In the genomic region with DNA sequence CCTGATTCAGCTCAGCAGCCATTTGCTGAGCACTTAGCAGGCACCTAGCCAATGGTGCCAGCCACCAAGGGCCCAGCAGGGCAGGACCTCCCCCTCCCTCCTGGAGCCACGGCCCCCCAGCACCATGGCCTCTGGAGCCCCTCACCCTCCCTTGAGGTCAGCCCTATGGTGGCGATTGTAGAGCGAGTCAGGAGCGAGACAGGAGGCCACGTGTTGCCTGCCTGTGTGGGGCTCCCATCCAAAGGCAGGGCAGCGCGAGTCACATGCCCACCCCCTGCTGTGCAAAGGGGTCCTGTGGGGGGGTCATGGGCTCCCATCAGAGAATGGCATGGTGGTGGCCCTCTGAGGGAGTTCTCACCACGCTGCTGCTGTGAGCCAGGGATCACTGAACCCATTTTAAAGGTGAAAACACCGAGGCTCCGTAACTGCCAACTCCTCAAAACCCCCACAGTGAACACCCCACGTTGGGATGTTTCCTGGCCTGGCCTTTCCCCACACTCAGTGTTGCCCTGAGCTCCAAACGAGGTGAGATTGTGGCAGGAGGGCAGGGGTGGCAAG, we compare ENCODE assay signal across 1 cellular context.
A peak's percentile ranks its signal among the peaks of the same experiment; 100 is the strongest.
TF ChIP-seq lines count a peak whose summit lies in the region.

No MANE protein-coding gene starts in this region.

TF ChIP-seq in HepG2, 621 proteins besides CTCF, POLR2A, EP300 and RAD21:
- TF ChIP-seq NFRKB (IDR thresholded peaks at IDR 0.05): no peak
- peak; percentile 63 for TF ChIP-seq ZNF629 (CRISPR knock-in tag; conservative IDR thresholded peaks at IDR 0.05)
